21 cellular contexts compared by ENCODE assay signal in genomic region chr12:3242199-3242863, GRCh38.
A peak's percentile ranks its signal among the peaks of the same experiment; 100 is the strongest.
DNase-seq lines count a peak whose midpoint lies in the region; ATAC-seq and TF ChIP-seq lines count a peak whose summit lies in the region.
"Had no signal": no experiment of that assay in that cellular context is flagged by ENCODE, and none has a peak within 500 bp of the region (broad histone marks: within the 10 kb centered on the region; RNA-seq: fewer than 3 reads in every experiment).

No MANE protein-coding gene starts in this region.

- H3K4me3 ChIP-seq in HCT116 (replicated peaks in 1 of 2; ENCODE audit: low read depth in 1 of 2, low read length in 2 of 2) (no peak overlapping the region), trophoblast cell (ENCODE audit: low read depth, low read length) (peak overlapping the region; percentile 6)
- H3K4me3 ChIP-seq: lower lobe of right lung, PC-9, thyroid gland had no signal

- no peak overlapping the region for H3K4me2 ChIP-seq in HCT116 (ENCODE audit: low read length)
- no peak overlapping the region for H3K4me2 ChIP-seq in trophoblast cell (ENCODE audit: low read length)
- H3K4me2 ChIP-seq: PC-9 had no signal

- no peak for TF ChIP-seq RAD21 in HCT116 (IDR thresholded peaks at IDR 0.05; ENCODE audit: low read depth)

- H3K9me2 ChIP-seq in HCT116 (ENCODE audit: insufficient read depth) = no peaks in the 10 kb centered on the region

- no CpG with 5 or more reads among the region's 10 CpGs for WGBS in trophoblast cell (ENCODE audit: extremely low coverage, insufficient coverage, insufficient read length)

- CTCF ChIA-PET in HCT116 (lab: Charles Lee) = interaction anchor here (1.4 kb wide), 1 partner anchor 33 kb away, joined by 4 read pairs; no protein-coding TSS in a partner anchor

- H3K4ac ChIP-seq in trophoblast cell (ENCODE audit: low read depth, low read length) = no peak overlapping the region

- no peak overlapping the region for H3K9ac ChIP-seq in HCT116 (ENCODE audit: low read length)
- H3K9ac ChIP-seq in trophoblast cell (ENCODE audit: low read length) = no peak overlapping the region

- H2AFZ ChIP-seq in HCT116 (ENCODE audit: low read depth, low read length, poor library complexity, severe bottlenecking) = no peak overlapping the region
- H2AFZ ChIP-seq in trophoblast cell (ENCODE audit: insufficient read depth, low read length, poor library complexity) = no peak overlapping the region
- H2AFZ ChIP-seq: PC-9 had no signal

- no peak overlapping the region for H2BK120ac ChIP-seq in trophoblast cell (ENCODE audit: insufficient read depth, low read length, poor library complexity)

- H3K4me1 ChIP-seq in HCT116 (ENCODE audit: control insufficient read depth in 1 of 2, insufficient read depth in 2 of 2, low read length in 2 of 2) (peaks cover 5 to 15% of the 10 kb centered on the region in 2 experiments), trophoblast cell (ENCODE audit: control insufficient read depth in 1 of 2, insufficient read depth in 2 of 2, low read length in 2 of 2) (no peaks in the 10 kb centered on the region)
- H3K4me1 ChIP-seq: thyroid gland had no signal

- H3K27me3 ChIP-seq in HCT116 (ENCODE audit: insufficient read depth, low read length) (no peaks in the 10 kb centered on the region), trophoblast cell (ENCODE audit: insufficient read depth, low read length) (no peaks in the 10 kb centered on the region)
- H3K27me3 ChIP-seq: thyroid gland had no signal

- BruUV-seq in HCT116 (replicated peaks; lab: Mats Ljungman, UMichigan) = no TSS peak

- H3K79me1 ChIP-seq in trophoblast cell (ENCODE audit: low read length) = no peaks in the 10 kb centered on the region

- H3K9me3 ChIP-seq in HCT116 (ENCODE audit: control insufficient read depth in 1 of 2, insufficient read depth in 1 of 2, low read depth in 1 of 2, low read length in 2 of 2) (no peaks in the 10 kb centered on the region), trophoblast cell (ENCODE audit: insufficient read depth, low read depth, low read length) (peaks cover 3% of the 10 kb centered on the region)
- H3K9me3 ChIP-seq: lower lobe of right lung, thyroid gland had no signal

- TF ChIP-seq POLR2A in HCT116 (IDR thresholded peaks at IDR 0.05; ENCODE audit: borderline replicate concordance, extremely low read depth, insufficient read depth, insufficient read length) = no peak

- no peak for DNase-seq in HCT116 (ENCODE audit: low read depth, low spot score)
- DNase-seq in NCI-H69 (lab: John Stamatoyannopoulos, UW) = peak; percentile 74
- DNase-seq in cardiac septum (ENCODE audit: low spot score) = peak; percentile 90
- no peak for DNase-seq in trophoblast cell
- DNase-seq in NCI-H2107 (lab: John Stamatoyannopoulos, UW) = no peak
- DNase-seq in activated T-cell treated with anti-CD3 and anti-CD28 coated beads for 4 hours = no peak
- no peak for DNase-seq in ecto neural progenitor cell (ENCODE audit: low spot score)
- no peak for DNase-seq in cerebellum (ENCODE audit: low spot score)
- DNase-seq: activated CD4-positive, alpha-beta T cell treated with anti-CD3 and anti-CD28 coated beads, Interleukin-2, amount 50 U/mL, for 4 hours; activated naive CD8-positive, alpha-beta T cell treated with anti-CD3 and anti-CD28 coated beads, Interleukin-2, amount 10 ng/mL, durations not matched to agents 7 days and 5 days; activated T-cell treated with anti-CD3 and anti-CD28 coated beads, Interleukin-2, amount 50 U/mL, for 72 hours; C1 segment of cervical spinal cord; effector CD8-positive, alpha-beta T cell; H9; lower lobe of right lung; NCI-H187; NCI-H510A treated with DMSO at 0.1 percent for 48 hours; stimulated activated CD4-positive, alpha-beta T cell treated with anti-CD3 and anti-CD28 coated beads, Interleukin-4, amount 100 ng/mL, for 24 hours; thyroid gland had no signal

- no peak overlapping the region for H4K91ac ChIP-seq in trophoblast cell (ENCODE audit: low read depth, low read length)

- H3K79me2 ChIP-seq in HCT116 (ENCODE audit: insufficient read depth, low read length) (no peaks in the 10 kb centered on the region), trophoblast cell (ENCODE audit: control insufficient read depth, insufficient read depth, low read length, poor library complexity) (no peaks in the 10 kb centered on the region)

- H2AK5ac ChIP-seq in trophoblast cell (ENCODE audit: low read length) = no peak overlapping the region

- H4K8ac ChIP-seq in trophoblast cell (ENCODE audit: low read depth, low read length) = no peak overlapping the region

- intact Hi-C loops in HCT116 (cut with micrococcal nuclease) (no loop called here), cardiac septum (cut with DNase I) (loop anchor here (5.0 kb wide), 1 partner anchor 35 kb away; no protein-coding TSS in a partner anchor)

- RAD21 ChIA-PET in HCT116 (lab: Charles Lee; ENCODE audit: low non-redundant PET in 1 of 2, low total read pairs in 2 of 2, uncharacterized antibody in 2 of 2, unreplicated experiment in 2 of 2) = no interaction called here

- no peak for TF ChIP-seq CTCF in HCT116 (IDR thresholded peaks at IDR 0.05 in 2 of 3, conservative IDR thresholded peaks at IDR 0.05 in 1 of 3; ENCODE audit: borderline replicate concordance in 1 of 3, insufficient read depth in 1 of 3, low read depth in 2 of 3, low read length in 2 of 3)

- H3K18ac ChIP-seq in trophoblast cell (ENCODE audit: low read length) = no peak overlapping the region

- H3K36me3 ChIP-seq in HCT116 (ENCODE audit: control insufficient read depth in 1 of 2, insufficient read depth in 2 of 2, low read length in 2 of 2) = no peaks in the 10 kb centered on the region
- H3K36me3 ChIP-seq in trophoblast cell (ENCODE audit: control insufficient read depth in 1 of 2, insufficient read depth in 2 of 2, low read length in 2 of 2) = peaks cover 8 to 14% of the 10 kb centered on the region in 2 experiments
- H3K36me3 ChIP-seq: lower lobe of right lung, thyroid gland had no signal

- no peak overlapping the region for H3K14ac ChIP-seq in trophoblast cell (ENCODE audit: low read length)

- H2BK5ac ChIP-seq in trophoblast cell (ENCODE audit: low read depth, low read length, poor library complexity) = no peak overlapping the region

- POLR2A ChIA-PET in HCT116 (lab: Charles Lee) = no interaction called here

- H3K23ac ChIP-seq in trophoblast cell (ENCODE audit: low read length) = no peak overlapping the region

- no peak overlapping the region for H2BK12ac ChIP-seq in trophoblast cell (ENCODE audit: low read length)

- H3K27ac ChIP-seq in HCT116 (ENCODE audit: low read depth, low read length) (no peak overlapping the region), trophoblast cell (ENCODE audit: low read depth, low read length) (no peak overlapping the region)
- H3K27ac ChIP-seq: lower lobe of right lung, PC-9, thyroid gland had no signal

- peak; percentile 70 for ATAC-seq in HCT116
- ATAC-seq: activated T-cell treated with anti-CD3 and anti-CD28 coated beads, Interleukin-2, amount 50 U/mL, for 72 hours; lower lobe of right lung; sciatic nerve had no signal

- no peaks in the 10 kb centered on the region for H4K20me1 ChIP-seq in HCT116 (ENCODE audit: insufficient read depth)

- H4K12ac ChIP-seq in trophoblast cell (ENCODE audit: low read depth, low read length) = no peak overlapping the region

TF ChIP-seq in HCT116, 20 proteins besides CTCF, POLR2A, EP300 and RAD21:
- TF ChIP-seq EZH2 (IDR thresholded peaks at IDR 0.05) (no peak), JUND (IDR thresholded peaks at IDR 0.05) (no peak), ATF3 (IDR thresholded peaks at IDR 0.05) (no peak), SIN3A (IDR thresholded peaks at IDR 0.05; ENCODE audit: low read depth) (no peak), YY1 (IDR thresholded peaks at IDR 0.05; ENCODE audit: extremely low read depth, insufficient replicate concordance, low read depth, low read length) (no peak), ELF1 (IDR thresholded peaks at IDR 0.05; ENCODE audit: borderline replicate concordance, low read depth) (no peak), CBX3 (IDR thresholded peaks at IDR 0.05; ENCODE audit: low read depth) (no peak), ZNF274 (IDR thresholded peaks at IDR 0.05; ENCODE audit: low read depth, low read length) (no peak), SRF (IDR thresholded peaks at IDR 0.05; ENCODE audit: low read depth) (no peak), CEBPB (IDR thresholded peaks at IDR 0.05; ENCODE audit: low read depth) (no peak), EZH2phosphoT487 (IDR thresholded peaks at IDR 0.05; ENCODE audit: borderline replicate concordance) (no peak), POLR2AphosphoS5 (IDR thresholded peaks at IDR 0.05; ENCODE audit: low read depth, low read length) (no peak)
- TF ChIP-seq, protein P1, sequence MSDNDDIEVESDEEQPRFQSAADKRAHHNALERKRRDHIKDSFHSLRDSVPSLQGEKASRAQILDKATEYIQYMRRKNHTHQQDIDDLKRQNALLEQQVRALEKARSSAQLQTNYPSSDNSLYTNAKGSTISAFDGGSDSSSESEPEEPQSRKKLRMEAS (IDR thresholded peaks at IDR 0.05) = no peak
- TF ChIP-seq, protein P2, sequence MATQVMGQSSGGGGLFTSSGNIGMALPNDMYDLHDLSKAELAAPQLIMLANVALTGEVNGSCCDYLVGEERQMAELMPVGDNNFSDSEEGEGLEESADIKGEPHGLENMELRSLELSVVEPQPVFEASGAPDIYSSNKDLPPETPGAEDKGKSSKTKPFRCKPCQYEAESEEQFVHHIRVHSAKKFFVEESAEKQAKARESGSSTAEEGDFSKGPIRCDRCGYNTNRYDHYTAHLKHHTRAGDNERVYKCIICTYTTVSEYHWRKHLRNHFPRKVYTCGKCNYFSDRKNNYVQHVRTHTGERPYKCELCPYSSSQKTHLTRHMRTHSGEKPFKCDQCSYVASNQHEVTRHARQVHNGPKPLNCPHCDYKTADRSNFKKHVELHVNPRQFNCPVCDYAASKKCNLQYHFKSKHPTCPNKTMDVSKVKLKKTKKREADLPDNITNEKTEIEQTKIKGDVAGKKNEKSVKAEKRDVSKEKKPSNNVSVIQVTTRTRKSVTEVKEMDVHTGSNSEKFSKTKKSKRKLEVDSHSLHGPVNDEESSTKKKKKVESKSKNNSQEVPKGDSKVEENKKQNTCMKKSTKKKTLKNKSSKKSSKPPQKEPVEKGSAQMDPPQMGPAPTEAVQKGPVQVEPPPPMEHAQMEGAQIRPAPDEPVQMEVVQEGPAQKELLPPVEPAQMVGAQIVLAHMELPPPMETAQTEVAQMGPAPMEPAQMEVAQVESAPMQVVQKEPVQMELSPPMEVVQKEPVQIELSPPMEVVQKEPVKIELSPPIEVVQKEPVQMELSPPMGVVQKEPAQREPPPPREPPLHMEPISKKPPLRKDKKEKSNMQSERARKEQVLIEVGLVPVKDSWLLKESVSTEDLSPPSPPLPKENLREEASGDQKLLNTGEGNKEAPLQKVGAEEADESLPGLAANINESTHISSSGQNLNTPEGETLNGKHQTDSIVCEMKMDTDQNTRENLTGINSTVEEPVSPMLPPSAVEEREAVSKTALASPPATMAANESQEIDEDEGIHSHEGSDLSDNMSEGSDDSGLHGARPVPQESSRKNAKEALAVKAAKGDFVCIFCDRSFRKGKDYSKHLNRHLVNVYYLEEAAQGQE (IDR thresholded peaks at IDR 0.05; ENCODE audit: low read depth) = no peak

Comparison
In these comparisons a context has a peak if more than half of its experiments do, and no peak if none do; other contexts are left out.
1. DNase-seq: peak in NCI-H69 (single experiment) and cardiac septum (single experiment); none in HCT116 (single experiment), trophoblast cell (0 of 2), NCI-H2107 (single experiment), activated T-cell treated with anti-CD3 and anti-CD28 coated beads for 4 hours (single experiment), ecto neural progenitor cell (single experiment) and cerebellum (single experiment).